ENCODE assay signal across 8 cellular contexts in the genomic region with DNA sequence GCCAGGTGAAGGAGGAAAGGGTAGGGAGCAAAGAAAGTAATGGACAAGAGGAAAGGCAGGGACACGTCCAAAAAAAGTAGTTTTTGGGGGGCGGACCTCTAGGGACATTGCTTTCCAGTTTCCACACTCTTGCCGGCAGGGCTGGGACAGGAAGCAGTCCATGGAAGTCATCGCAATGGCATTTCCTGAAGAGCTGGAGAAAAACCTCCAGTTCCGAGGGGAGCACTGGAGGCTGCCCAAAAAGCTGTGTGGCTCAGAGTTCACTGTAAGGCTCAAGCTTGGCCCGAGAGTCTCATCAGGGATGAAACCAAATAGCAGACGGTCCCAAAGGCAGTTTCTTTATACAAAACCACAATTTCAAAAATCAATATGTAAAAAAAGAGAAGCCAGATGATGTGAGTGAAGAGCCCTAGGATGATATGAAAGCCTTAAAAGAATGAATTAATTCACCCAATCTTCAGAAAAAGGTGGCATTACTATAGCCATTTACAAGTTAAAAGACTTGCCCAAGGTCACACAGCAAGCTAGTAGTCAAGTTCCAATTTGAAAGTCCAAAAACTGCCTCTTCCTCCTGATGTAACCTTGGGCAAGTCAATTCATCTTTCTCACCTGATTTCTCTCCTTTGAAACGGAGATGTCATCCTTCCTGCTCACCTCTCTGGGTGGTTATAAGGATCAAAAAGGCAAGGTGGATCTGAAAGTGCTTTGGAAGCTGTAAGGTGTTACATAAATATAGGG. TPM values are rescaled to one million over a fixed set of nuclear protein-coding genes. Genes with fewer than 3 reads are reported as not detected.
DNase-seq lines count a peak whose midpoint lies in the region; ATAC-seq, FAIRE-seq and TF ChIP-seq lines count a peak whose summit lies in the region.

No MANE protein-coding gene starts in this region.

- H3K36me3 ChIP-seq in body of pancreas (replicated peaks in 1 of 2; ENCODE audit: insufficient read depth in 1 of 2, low read depth in 2 of 2) (no peaks in the 10 kb centered on the region), keratinocyte (ENCODE audit: control insufficient read depth in 2 of 2, extremely low read depth in 1 of 2, insufficient read depth in 2 of 2, low read length in 2 of 2) (peaks cover 22 to 63% of the 10 kb centered on the region in 2 experiments)

- H3K4me3 ChIP-seq in body of pancreas (no peak overlapping the region), keratinocyte (ENCODE audit: control insufficient read depth in 2 of 3, extremely low read depth in 1 of 3, insufficient read depth in 2 of 3, low read depth in 1 of 3, low read length in 3 of 3) (peak overlapping the region; percentile 5 to 64 (median 51))

- H3K4me2 ChIP-seq in keratinocyte (ENCODE audit: control insufficient read depth, extremely low read depth, insufficient read depth, low read depth, low read length): peak overlapping the region; percentile 93

- H3K27me3 Mint-ChIP-seq in activated CD4-positive, alpha-beta T cell treated with anti-CD3 and anti-CD28 coated beads, Interleukin-2, amount 10 ng/mL, durations not matched to agents 24 days and 14 days: no peaks in the 10 kb centered on the region
- no peaks in the 10 kb centered on the region for H3K27me3 Mint-ChIP-seq in stimulated activated naive CD8-positive, alpha-beta T cell treated with anti-CD3 and anti-CD28 coated beads, Interleukin-15, amount 100 ng/mL, for 72 hours

- H3K4me1 Mint-ChIP-seq in activated CD4-positive, alpha-beta T cell treated with anti-CD3 and anti-CD28 coated beads, Interleukin-2, amount 10 ng/mL, durations not matched to agents 24 days and 14 days: peaks cover 73% of the 10 kb centered on the region
- peaks cover 87% of the 10 kb centered on the region for H3K4me1 Mint-ChIP-seq in stimulated activated naive CD8-positive, alpha-beta T cell treated with anti-CD3 and anti-CD28 coated beads, Interleukin-15, amount 100 ng/mL, for 72 hours

- no peaks in the 10 kb centered on the region for H4K20me1 ChIP-seq in keratinocyte (ENCODE audit: control insufficient read depth, extremely low read depth, insufficient read depth, low read length)

- no peak for DNase-seq in activated CD4-positive, alpha-beta T cell treated with anti-CD3 and anti-CD28 coated beads, Interleukin-2, amount 10 ng/mL, durations not matched to agents 24 days and 14 days
- DNase-seq in activated CD4-positive, alpha-beta T cell treated with anti-CD3 and anti-CD28 coated beads for 48 hours: no peak
- peak; percentile 49 to 69 (median 62) for DNase-seq in body of pancreas
- DNase-seq in keratinocyte (ENCODE audit: low read depth, low spot score): no peak
- DNase-seq in stimulated activated naive CD8-positive, alpha-beta T cell treated with anti-CD3 and anti-CD28 coated beads, Interleukin-15, amount 100 ng/mL, for 72 hours: no peak
- no peak for DNase-seq in NCI-H748 (lab: John Stamatoyannopoulos, UW; ENCODE audit: unreplicated experiment)
- no peak for DNase-seq in NCI-H774 (lab: John Stamatoyannopoulos, UW)
- DNase-seq in NCI-H1048 (lab: John Stamatoyannopoulos, UW): no peak

- peaks cover 5% of the 10 kb centered on the region for H3K9me1 ChIP-seq in keratinocyte (ENCODE audit: control insufficient read depth, extremely low read depth, insufficient read depth, low read length)

- H3K4me3 Mint-ChIP-seq in activated CD4-positive, alpha-beta T cell treated with anti-CD3 and anti-CD28 coated beads, Interleukin-2, amount 10 ng/mL, durations not matched to agents 24 days and 14 days: peak overlapping the region; percentile 98
- H3K4me3 Mint-ChIP-seq in stimulated activated naive CD8-positive, alpha-beta T cell treated with anti-CD3 and anti-CD28 coated beads, Interleukin-15, amount 100 ng/mL, for 72 hours: peak overlapping the region; percentile 91 to 99

- peak; percentile 46 for FAIRE-seq in keratinocyte (lab: Jason Lieb, UNC)

- intact Hi-C loops in activated CD4-positive, alpha-beta T cell treated with anti-CD3 and anti-CD28 coated beads, Interleukin-2, amount 10 ng/mL, durations not matched to agents 24 days and 14 days (cut with micrococcal nuclease): loop anchor here (1.0 kb wide), 1 partner anchor 14 kb away; no protein-coding TSS in a partner anchor
- intact Hi-C loops in body of pancreas (cut with DNase I): no loop called here

- H3K27ac ChIP-seq in body of pancreas (peak overlapping the region; percentile 93 to 96 (median 94)), keratinocyte (ENCODE audit: control insufficient read depth, insufficient read depth, low read length) (peak overlapping the region; percentile 99)

- dilution Hi-C loops in keratinocyte (cut with MboI; ENCODE audit: extremely low pct_ligation_motif_present, low sequenced_read_pairs): no loop called here

- peaks cover 77% of the 10 kb centered on the region for H3K79me2 ChIP-seq in keratinocyte (ENCODE audit: control insufficient read depth, insufficient read depth, low read length)

- H3K9ac ChIP-seq in keratinocyte (ENCODE audit: control insufficient read depth, extremely low read depth, insufficient read depth, low read length): peak overlapping the region; percentile 80

- ATAC-seq in body of pancreas: peak; percentile 5
- no peak for ATAC-seq in stimulated activated naive CD8-positive, alpha-beta T cell treated with anti-CD3 and anti-CD28 coated beads, Interleukin-15, amount 100 ng/mL, for 72 hours

- peak overlapping the region; percentile 73 for H3K27ac Mint-ChIP-seq in activated CD4-positive, alpha-beta T cell treated with anti-CD3 and anti-CD28 coated beads, Interleukin-2, amount 10 ng/mL, durations not matched to agents 24 days and 14 days
- H3K27ac Mint-ChIP-seq in stimulated activated naive CD8-positive, alpha-beta T cell treated with anti-CD3 and anti-CD28 coated beads, Interleukin-15, amount 100 ng/mL, for 72 hours: peak overlapping the region; percentile 98 to 99

- WGBS in body of pancreas, 2 donors: 55 to 56% methylated on average over 8 of the region's 8 CpGs

- peaks cover 91% of the 10 kb centered on the region for H3K36me3 Mint-ChIP-seq in activated CD4-positive, alpha-beta T cell treated with anti-CD3 and anti-CD28 coated beads, Interleukin-2, amount 10 ng/mL, durations not matched to agents 24 days and 14 days (ENCODE audit: low read depth)

- no peak overlapping the region for H2AFZ ChIP-seq in keratinocyte (ENCODE audit: control insufficient read depth, low read length)

- H3K27me3 ChIP-seq in body of pancreas: no peaks in the 10 kb centered on the region
- H3K27me3 ChIP-seq in keratinocyte (ENCODE audit: control insufficient read depth, extremely low read depth, insufficient read depth, low read length): no peaks in the 10 kb centered on the region

- H3K9me3 ChIP-seq in body of pancreas: no peaks in the 10 kb centered on the region
- no peaks in the 10 kb centered on the region for H3K9me3 ChIP-seq in keratinocyte (ENCODE audit: control insufficient read depth, low read depth, low read length)

- no peak for TF ChIP-seq POLR2A in body of pancreas (IDR thresholded peaks at IDR 0.05)

- no peaks in the 10 kb centered on the region for H3K9me3 Mint-ChIP-seq in activated CD4-positive, alpha-beta T cell treated with anti-CD3 and anti-CD28 coated beads, Interleukin-2, amount 10 ng/mL, durations not matched to agents 24 days and 14 days
- no peaks in the 10 kb centered on the region for H3K9me3 Mint-ChIP-seq in stimulated activated naive CD8-positive, alpha-beta T cell treated with anti-CD3 and anti-CD28 coated beads, Interleukin-15, amount 100 ng/mL, for 72 hours

- H3K4me1 ChIP-seq in body of pancreas (peaks cover 94% of the 10 kb centered on the region), keratinocyte (ENCODE audit: control insufficient read depth, extremely low read depth, insufficient read depth, low read length) (peaks cover 82% of the 10 kb centered on the region)

- TF ChIP-seq CTCF in body of pancreas (IDR thresholded peaks at IDR 0.05) (no peak), keratinocyte (optimal IDR thresholded peaks at IDR 0.05 in 1 of 3, IDR thresholded peaks at IDR 0.05 in 1 of 3, conservative IDR thresholded peaks at IDR 0.05 in 1 of 3; ENCODE audit: extremely low read depth in 1 of 3, insufficient read depth in 2 of 3, low read length in 3 of 3) (no peak)

RNA-seq across cellular contexts. Expression of a gene that starts 9.2 kb away (rescaled TPM):
- 379 and 381 TPM in 2 replicates for total RNA-seq in activated CD4-positive, alpha-beta T cell treated with anti-CD3 and anti-CD28 coated beads, Interleukin-2, amount 10 ng/mL, durations not matched to agents 24 days and 14 days
- 100 to 1,000 TPM in 1 of 2 donors, 10 to 100 TPM in 1; 96.2 to 103 TPM for total RNA-seq in body of pancreas
- 90.0 to 142 TPM (median 109 TPM) in 3 replicates for polyA plus RNA-seq in keratinocyte
- 197 TPM for polyA plus RNA-seq in keratinocyte (2011; ENCODE audit: low read depth)
- polyA plus RNA-seq in keratinocyte (2011; cell fraction: cytosol; rRNA removed): 118 and 127 TPM in 2 replicates
- polyA plus RNA-seq in keratinocyte (2011; cell fraction: nucleus; rRNA removed): 135 and 145 TPM in 2 replicates
- polyA plus RNA-seq in keratinocyte (2012; ENCODE audit: low replicate concordance): 123 and 151 TPM in 2 replicates
- 66.2 to 107 TPM (median 79.9 TPM) in 3 replicates for polyA minus RNA-seq in keratinocyte
- 90.0 TPM for polyA minus RNA-seq in keratinocyte (2011; cell fraction: cytosol; rRNA and poly(A)+ RNA removed)
- polyA minus RNA-seq in keratinocyte (2011; cell fraction: nucleus; rRNA and poly(A)+ RNA removed): 68.3 and 89.0 TPM in 2 replicates

RNA-seq across cellular contexts. Expression of a gene that starts 25.6 kb away (rescaled TPM):
- total RNA-seq in activated CD4-positive, alpha-beta T cell treated with anti-CD3 and anti-CD28 coated beads, Interleukin-2, amount 10 ng/mL, durations not matched to agents 24 days and 14 days: 60.1 and 61.3 TPM in 2 replicates
- not detected for total RNA-seq in body of pancreas
- polyA plus RNA-seq in keratinocyte: 7.1 to 32.5 TPM (median 31.5 TPM) in 3 replicates
- polyA plus RNA-seq in keratinocyte (2011; ENCODE audit: low read depth): 1.6 TPM
- 10.2 and 15.7 TPM in 2 replicates for polyA plus RNA-seq in keratinocyte (2011; cell fraction: cytosol; rRNA removed)
- 12.1 and 13.8 TPM in 2 replicates for polyA plus RNA-seq in keratinocyte (2011; cell fraction: nucleus; rRNA removed)
- polyA plus RNA-seq in keratinocyte (2012; ENCODE audit: low replicate concordance): 1.7 and 36.0 TPM in 2 replicates
- polyA minus RNA-seq in keratinocyte: 6.0 to 27.2 TPM (median 17.3 TPM) in 3 replicates
- 8.2 TPM for polyA minus RNA-seq in keratinocyte (2011; cell fraction: cytosol; rRNA and poly(A)+ RNA removed)
- polyA minus RNA-seq in keratinocyte (2011; cell fraction: nucleus; rRNA and poly(A)+ RNA removed): 5.5 and 10.5 TPM in 2 replicates

Comparison
In these comparisons a context has a peak if more than half of its experiments do, and no peak if none do; other contexts are left out.
1. DNase-seq: peak in body of pancreas (4 of 4); none in activated CD4-positive, alpha-beta T cell treated with anti-CD3 and anti-CD28 coated beads, Interleukin-2, amount 10 ng/mL, durations not matched to agents 24 days and 14 days (single experiment), activated CD4-positive, alpha-beta T cell treated with anti-CD3 and anti-CD28 coated beads for 48 hours (single experiment), keratinocyte (single experiment), stimulated activated naive CD8-positive, alpha-beta T cell treated with anti-CD3 and anti-CD28 coated beads, Interleukin-15, amount 100 ng/mL, for 72 hours (0 of 2), NCI-H748 (single experiment), NCI-H774 (single experiment) and NCI-H1048 (single experiment).
2. H3K4me3 ChIP-seq: peak in keratinocyte (3 of 3); none in body of pancreas (0 of 2).
3. RNA of a gene that starts 25.6 kb away (total RNA-seq): 60.1 to 61.3 TPM in activated CD4-positive, alpha-beta T cell treated with anti-CD3 and anti-CD28 coated beads, Interleukin-2, amount 10 ng/mL, durations not matched to agents 24 days and 14 days; not detected in body of pancreas; every median in the first group is over 10 times any median in the second.